ENCODE assay signal across 11 cellular contexts in genomic region chr20:47303736-47304135, GRCh38. TPM values are rescaled to one million over a fixed set of nuclear protein-coding genes. Genes with fewer than 3 reads are reported as not detected.
DNase-seq lines count a peak whose midpoint lies in the region; ATAC-seq, FAIRE-seq and TF ChIP-seq lines count a peak whose summit lies in the region.
"Had no signal": no experiment of that assay in that cellular context is flagged by ENCODE, and none has a peak within 500 bp of the region (broad histone marks: within the 10 kb centered on the region; RNA-seq: fewer than 3 reads in every experiment).

No MANE protein-coding gene starts in this region.

- H3K79me2 ChIP-seq in endothelial cell of umbilical vein (ENCODE audit: control insufficient read depth, insufficient read depth, low read length), result peaks cover 53% of the 10 kb centered on the region

- BruUV-seq in endothelial cell of umbilical vein (replicated peaks; lab: Mats Ljungman, UMichigan), result no TSS peak

- H3K9ac ChIP-seq in endothelial cell of umbilical vein (replicated peaks; ENCODE audit: extremely low read depth, insufficient read depth, low read length), result peak overlapping the region; percentile 8

- TF ChIP-seq POLR2A in endothelial cell of umbilical vein (IDR thresholded peaks at IDR 0.05; ENCODE audit: low read depth, low read length), result no peak

- peak overlapping the region; percentile 19 for H3K27ac ChIP-seq in endothelial cell of umbilical vein (ENCODE audit: insufficient read depth, low read depth, low read length)
- peak overlapping the region; percentile 41 to 44 for H3K27ac ChIP-seq in tibial artery

- H3K4me3 Mint-ChIP-seq in activated T-cell treated with anti-CD3 and anti-CD28 coated beads, Interleukin-2, amount 50 U/mL, for 72 hours, result no peak overlapping the region
- H3K4me3 Mint-ChIP-seq in activated T-cell treated with anti-CD3 and anti-CD28 coated beads, Interleukin-2, amount 50 U/mL, for 4 hours, result no peak overlapping the region
- H3K4me3 Mint-ChIP-seq in natural killer cell, result no peak overlapping the region

- no peaks in the 10 kb centered on the region for H3K9me3 Mint-ChIP-seq in activated T-cell treated with anti-CD3 and anti-CD28 coated beads, Interleukin-2, amount 50 U/mL, for 72 hours
- H3K9me3 Mint-ChIP-seq in activated T-cell treated with anti-CD3 and anti-CD28 coated beads, Interleukin-2, amount 50 U/mL, for 4 hours, result no peaks in the 10 kb centered on the region
- no peaks in the 10 kb centered on the region for H3K9me3 Mint-ChIP-seq in natural killer cell

- peaks cover 20% of the 10 kb centered on the region for H3K4me1 ChIP-seq in endothelial cell of umbilical vein (ENCODE audit: control insufficient read depth, extremely low read depth, insufficient read depth, low read length)
- peaks cover 0 to 30% (median 14%) of the 10 kb centered on the region in 4 donors for H3K4me1 ChIP-seq in tibial artery

- H3K27me3 Mint-ChIP-seq in activated T-cell treated with anti-CD3 and anti-CD28 coated beads, Interleukin-2, amount 50 U/mL, for 72 hours (ENCODE audit: low read depth), result no peaks in the 10 kb centered on the region
- no peaks in the 10 kb centered on the region for H3K27me3 Mint-ChIP-seq in activated T-cell treated with anti-CD3 and anti-CD28 coated beads, Interleukin-2, amount 50 U/mL, for 4 hours (ENCODE audit: low read depth)
- no peaks in the 10 kb centered on the region for H3K27me3 Mint-ChIP-seq in natural killer cell (ENCODE audit: low read depth in 2 of 2)
- H3K27me3 Mint-ChIP-seq: progenitor cell of endocrine pancreas had no signal

- no peaks in the 10 kb centered on the region for H3K9me1 ChIP-seq in endothelial cell of umbilical vein (replicated peaks; ENCODE audit: control insufficient read depth, extremely low read depth, insufficient read depth, low read length)

- H3K9me3 ChIP-seq in endothelial cell of umbilical vein (replicated peaks; ENCODE audit: control insufficient read depth, insufficient read depth, low read length) (no peaks in the 10 kb centered on the region), tibial artery (no peaks in the 10 kb centered on the region)

- intact Hi-C loops in endothelial cell of umbilical vein (cut with micrococcal nuclease) (loop anchor here (1.0 kb wide), 1 partner anchor 81 kb away; no protein-coding TSS in a partner anchor), natural killer cell (cut with micrococcal nuclease) (no loop called here), tibial artery (cut with DNase I; ENCODE audit: low total_unique reads) (no loop called here)

- H3K4me2 ChIP-seq in endothelial cell of umbilical vein (ENCODE audit: insufficient read depth, low read length), result peak overlapping the region; percentile 17

- dilution Hi-C loops in endothelial cell of umbilical vein (cut with MboI; ENCODE audit: extremely low pct_ligation_motif_present, low sequenced_read_pairs), result no loop called here

- no peaks in the 10 kb centered on the region for H4K20me1 ChIP-seq in endothelial cell of umbilical vein (replicated peaks; ENCODE audit: control insufficient read depth, extremely low read depth, insufficient read depth, low read length)

- TF ChIP-seq CTCF in endothelial cell of umbilical vein (IDR thresholded peaks at IDR 0.05; ENCODE audit: extremely low read depth in 1 of 2, insufficient read depth in 1 of 2, low read depth in 1 of 2, low read length in 2 of 2) (peak in 1 of 2 donors; percentile 12), natural killer cell (IDR thresholded peaks at IDR 0.05) (no peak), tibial artery (IDR thresholded peaks at IDR 0.05) (no peak)

- peak overlapping the region; percentile 54 for H3K27ac Mint-ChIP-seq in activated T-cell treated with anti-CD3 and anti-CD28 coated beads, Interleukin-2, amount 50 U/mL, for 72 hours
- peak overlapping the region; percentile 74 to 87 for H3K27ac Mint-ChIP-seq in natural killer cell

- POLR2A ChIA-PET in endothelial cell of umbilical vein (lab: Charles Lee), result interaction anchor here (0.6 to 2.2 kb wide), 7 partner anchors 13 to 80 kb away, joined by 3 to 12 read pairs (median 5); partner anchors contain the start of gene ZMYND8

- peaks cover 11 to 15% of the 10 kb centered on the region in 2 experiments for H3K36me3 ChIP-seq in endothelial cell of umbilical vein (ENCODE audit: control insufficient read depth in 2 of 2, extremely low read depth in 1 of 2, insufficient read depth in 2 of 2, low read length in 2 of 2)
- H3K36me3 ChIP-seq in tibial artery, result peaks cover 0 to 11% (median 8%) of the 10 kb centered on the region in 3 donors

- H3K27me3 ChIP-seq in endothelial cell of umbilical vein (ENCODE audit: control insufficient read depth in 2 of 2, insufficient read depth in 2 of 2, low read length in 2 of 2) (no peaks in the 10 kb centered on the region), tibial artery (no peaks in the 10 kb centered on the region)

- peak; percentile 62 for FAIRE-seq in endothelial cell of umbilical vein (lab: Jason Lieb, UNC)
- FAIRE-seq: kidney had no signal

- no peak overlapping the region for H2AFZ ChIP-seq in endothelial cell of umbilical vein (ENCODE audit: low read depth, low read length)

- no peak for DNase-seq in activated T-cell treated with anti-CD3 and anti-CD28 coated beads, Interleukin-2, amount 50 U/mL, for 72 hours
- DNase-seq in activated T-cell treated with anti-CD3 and anti-CD28 coated beads, Interleukin-2, amount 50 U/mL, for 4 hours, result no peak
- no peak for DNase-seq in endothelial cell of umbilical vein (ENCODE audit: low read depth, low spot score)
- no peak for DNase-seq in natural killer cell
- DNase-seq in tibial artery, result peak in 1 of 2 donors; percentile 55
- DNase-seq in NCI-H146 treated with DMSO at 0.1 percent for 48 hours (lab: John Stamatoyannopoulos, UW; ENCODE audit: unreplicated experiment), result no peak
- no peak for DNase-seq in SW 1271 (lab: John Stamatoyannopoulos, UW)
- DNase-seq: kidney, T-helper 1 cell had no signal

- H3K36me3 Mint-ChIP-seq in activated T-cell treated with anti-CD3 and anti-CD28 coated beads, Interleukin-2, amount 50 U/mL, for 72 hours (ENCODE audit: insufficient read depth in 2 of 2), result peaks cover 7 to 8% of the 10 kb centered on the region in 2 donors
- peaks cover 24% of the 10 kb centered on the region for H3K36me3 Mint-ChIP-seq in activated T-cell treated with anti-CD3 and anti-CD28 coated beads, Interleukin-2, amount 50 U/mL, for 4 hours (ENCODE audit: insufficient read depth)
- H3K36me3 Mint-ChIP-seq in natural killer cell, result peaks cover 5% of the 10 kb centered on the region

- H3K4me1 Mint-ChIP-seq in activated T-cell treated with anti-CD3 and anti-CD28 coated beads, Interleukin-2, amount 50 U/mL, for 72 hours (ENCODE audit: low read depth), result peaks cover 4% of the 10 kb centered on the region
- H3K4me1 Mint-ChIP-seq in activated T-cell treated with anti-CD3 and anti-CD28 coated beads, Interleukin-2, amount 50 U/mL, for 4 hours (ENCODE audit: low read depth), result peaks cover 13% of the 10 kb centered on the region
- H3K4me1 Mint-ChIP-seq in natural killer cell, result peaks cover 29 to 30% of the 10 kb centered on the region in 2 donors

- CTCF ChIA-PET in endothelial cell of umbilical vein (lab: Charles Lee), result interaction anchor here (0.7 to 8.3 kb wide), 22 partner anchors 12 to 317 kb away, joined by 3 to 139 read pairs (median 4); no protein-coding TSS in a partner anchor

- H3K4me3 ChIP-seq in endothelial cell of umbilical vein (replicated peaks in 1 of 3; ENCODE audit: insufficient read depth in 1 of 3, low read depth in 1 of 3, low read length in 3 of 3) (no peak overlapping the region), tibial artery (no peak overlapping the region)

- no peak for ATAC-seq in activated T-cell treated with anti-CD3 and anti-CD28 coated beads, Interleukin-2, amount 50 U/mL, for 72 hours (replicated peaks in 1 of 2)
- ATAC-seq in activated T-cell treated with anti-CD3 and anti-CD28 coated beads, Interleukin-2, amount 50 U/mL, for 4 hours, result no peak
- no peak for ATAC-seq in natural killer cell
- ATAC-seq in HG03439 (IDR thresholded peaks at IDR 0.05; ENCODE audit: unreplicated experiment), result no peak

TF ChIP-seq in endothelial cell of umbilical vein, 7 proteins besides CTCF, POLR2A, EP300 and RAD21:
- no peak for TF ChIP-seq JUN (IDR thresholded peaks at IDR 0.05; ENCODE audit: borderline replicate concordance, insufficient read depth, insufficient read length, low read depth)
- peak; percentile 76 for TF ChIP-seq GATA2 (IDR thresholded peaks at IDR 0.05; ENCODE audit: insufficient read depth, insufficient read length, low read depth, low read length)

RNA-seq across cellular contexts. Expression of gene ZMYND8, which starts 52.8 kb away (rescaled TPM):
- 10 to 100 TPM; 34.3 to 40.1 TPM for total RNA-seq in activated T-cell treated with anti-CD3 and anti-CD28 coated beads, Interleukin-2, amount 50 U/mL, for 72 hours
- total RNA-seq in activated T-cell treated with anti-CD3 and anti-CD28 coated beads, Interleukin-2, amount 50 U/mL, for 4 hours, result 10 to 100 TPM; 15.6 to 18.7 (median 17.5) TPM
- total RNA-seq in endothelial cell of umbilical vein, result 75.2 and 76.3 TPM in 2 replicates
- polyA plus RNA-seq in endothelial cell of umbilical vein, result 26.4 and 30.6 TPM in 2 replicates
- polyA plus RNA-seq in endothelial cell of umbilical vein (2011; cell fraction: cytosol; rRNA removed), result 31.6 and 33.3 TPM in 2 replicates
- polyA plus RNA-seq in endothelial cell of umbilical vein (2011; cell fraction: nucleus; rRNA removed), result 107 and 122 TPM in 2 replicates
- polyA plus RNA-seq in endothelial cell of umbilical vein (2012), result 55.4 and 56.4 TPM in 2 replicates
- polyA minus RNA-seq in endothelial cell of umbilical vein, result 47.8 and 61.9 TPM in 2 replicates
- 6.9 TPM for polyA minus RNA-seq in endothelial cell of umbilical vein (2011; cell fraction: cytosol; rRNA and poly(A)+ RNA removed)
- polyA minus RNA-seq in endothelial cell of umbilical vein (2011; cell fraction: nucleus; rRNA and poly(A)+ RNA removed), result 82.0 and 106 TPM in 2 replicates
- 10 to 100 TPM; 57.6 to 72.6 (median 69.8) TPM for total RNA-seq in natural killer cell
